ENCODE assay signal across 7 cellular contexts in genomic region chr1:204754821-204755220, GRCh38.
"Had no signal": no experiment of that assay in that cellular context is flagged by ENCODE, and none has a peak within 500 bp of the region (broad histone marks: within the 10 kb centered on the region; RNA-seq: fewer than 3 reads in every experiment).

No MANE protein-coding gene starts in this region.

- H3K4me2 ChIP-seq: GM23338 had no signal

- FAIRE-seq: H1, H54, HTR-8/SVneo had no signal

- ATAC-seq: GM23338 had no signal

- H2AFZ ChIP-seq: GM23338 had no signal

- DNase-seq: H9, HCEC 1CT, IMR-90 had no signal

- H3K4me3 ChIP-seq: GM23338 had no signal
